ENCODE assay signal across 9 cellular contexts in the genomic region with DNA sequence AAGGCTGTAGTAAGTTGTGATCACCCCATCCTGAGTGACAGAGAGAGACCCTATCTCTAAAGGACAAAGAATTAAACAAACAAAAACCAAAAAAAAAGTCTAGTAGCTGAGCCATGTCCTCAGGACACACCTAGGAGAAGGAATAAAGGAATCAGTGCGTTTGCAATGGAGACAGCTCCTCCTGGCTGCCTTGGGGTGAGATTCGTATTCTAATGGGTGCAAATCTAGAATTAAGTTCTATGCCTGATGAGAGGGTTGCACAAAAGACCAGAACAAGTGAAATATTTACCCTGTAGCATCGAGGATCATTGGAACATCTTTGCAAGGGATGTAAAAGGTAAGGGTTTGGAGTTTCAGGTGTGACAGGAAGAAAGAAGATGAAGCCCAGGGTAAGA.
DNase-seq lines count a peak whose midpoint lies in the region; ATAC-seq, FAIRE-seq and TF ChIP-seq lines count a peak whose summit lies in the region.
"Had no signal": no experiment of that assay in that cellular context is flagged by ENCODE, and none has a peak within 500 bp of the region (broad histone marks: within the 10 kb centered on the region; RNA-seq: fewer than 3 reads in every experiment).

No MANE protein-coding gene starts in this region.

- H3K4me3 ChIP-seq in Caco-2 (ENCODE audit: low read depth, low read length) = peak overlapping the region; percentile 32
- H3K4me3 ChIP-seq in PC-3 (ENCODE audit: low read length) = no peak overlapping the region
- H3K4me3 ChIP-seq in effector memory CD4-positive, alpha-beta T cell (ENCODE audit: insufficient read depth, low read depth, low read length, poor library complexity, severe bottlenecking) = peak overlapping the region; percentile 59
- H3K4me3 ChIP-seq in neuronal stem cell (ENCODE audit: low read length in 2 of 2) = no peak overlapping the region

- no peaks in the 10 kb centered on the region for H3K27me3 Mint-ChIP-seq in Caco-2 (ENCODE audit: insufficient read depth, unreplicated experiment)

- H2AK5ac ChIP-seq in neuronal stem cell (ENCODE audit: low read depth, low read length) = peak overlapping the region; percentile 9

- no peak overlapping the region for H4K91ac ChIP-seq in neuronal stem cell (ENCODE audit: low read depth, low read length, poor library complexity)

- peaks cover 19% of the 10 kb centered on the region for H3K4me1 Mint-ChIP-seq in Caco-2 (ENCODE audit: low read depth, unreplicated experiment)

- no peak overlapping the region for H2BK12ac ChIP-seq in neuronal stem cell (ENCODE audit: low read length)

- H2BK5ac ChIP-seq in neuronal stem cell (ENCODE audit: low read length) = no peak overlapping the region

- H3K18ac ChIP-seq in neuronal stem cell (ENCODE audit: low read length) = peak overlapping the region; percentile 68

- POLR2A ChIA-PET in Caco-2 (lab: Charles Lee) (no interaction called here), PC-3 (lab: Charles Lee; ENCODE audit: unreplicated experiment) (no interaction called here)

- no peak overlapping the region for H2BK120ac ChIP-seq in neuronal stem cell (ENCODE audit: low read depth, low read length)

- no peaks in the 10 kb centered on the region for H4K20me1 ChIP-seq in PC-3 (ENCODE audit: low read length)

- H3K4me3 Mint-ChIP-seq in Caco-2 (ENCODE audit: unreplicated experiment) = peak overlapping the region; percentile 79

- H3K36me3 ChIP-seq in Caco-2 (ENCODE audit: control insufficient read depth, insufficient read depth, low read length) (no peaks in the 10 kb centered on the region), PC-3 (ENCODE audit: low read depth, low read length) (no peaks in the 10 kb centered on the region), neuronal stem cell (replicated peaks in 1 of 2; ENCODE audit: control insufficient read depth in 2 of 2, insufficient read depth in 2 of 2, low read length in 2 of 2) (no peaks in the 10 kb centered on the region)
- H3K36me3 ChIP-seq in effector memory CD4-positive, alpha-beta T cell (ENCODE audit: control insufficient read depth, insufficient read depth, low read length) = no peaks in the 10 kb centered on the region
- H3K36me3 ChIP-seq: HAP-1 had no signal

- H3K4me2 ChIP-seq in PC-3 (ENCODE audit: low read length) (no peak overlapping the region), neuronal stem cell (ENCODE audit: insufficient read depth, low read length, poor library complexity, severe bottlenecking) (no peak overlapping the region)

- H3K9me2 ChIP-seq in PC-3 (replicated peaks; ENCODE audit: low read length) = no peaks in the 10 kb centered on the region

- H2BK15ac ChIP-seq in neuronal stem cell (ENCODE audit: low read length) = peak overlapping the region; percentile 5

- H3K79me2 ChIP-seq in PC-3 (ENCODE audit: low read length) = no peaks in the 10 kb centered on the region

- CTCF ChIA-PET in Caco-2 (lab: Charles Lee) = interaction anchor here (0.7 to 2.1 kb wide), 3 partner anchors 54 to 244 kb away, joined by 3 to 9 read pairs (median 5); no protein-coding TSS in a partner anchor
- CTCF ChIA-PET in PC-3 (lab: Charles Lee) = no interaction called here

- intact Hi-C loops in Caco-2 (cut with micrococcal nuclease; ENCODE audit: unreplicated experiment) (loop anchor here (1.0 kb wide), 2 partner anchors 24 to 243 kb away; no protein-coding TSS in a partner anchor), PC-3 (cut with micrococcal nuclease) (no loop called here)

- H3K27ac ChIP-seq in PC-3 (ENCODE audit: low read length) (no peak overlapping the region), neuronal stem cell (replicated peaks; ENCODE audit: low read length) (no peak overlapping the region)
- no peak overlapping the region for H3K27ac ChIP-seq in effector memory CD4-positive, alpha-beta T cell (ENCODE audit: insufficient read depth, low read length, poor library complexity, severe bottlenecking)

- H3K27ac Mint-ChIP-seq in Caco-2 (ENCODE audit: unreplicated experiment) = peak overlapping the region; percentile 92

- no peaks in the 10 kb centered on the region for H3K27me3 ChIP-seq in Caco-2 (replicated peaks; ENCODE audit: control insufficient read depth, insufficient read depth, low read length)
- no peaks in the 10 kb centered on the region for H3K27me3 ChIP-seq in PC-3 (ENCODE audit: low read length)
- no peaks in the 10 kb centered on the region for H3K27me3 ChIP-seq in effector memory CD4-positive, alpha-beta T cell (replicated peaks; ENCODE audit: control insufficient read depth, insufficient read depth, low read length, poor library complexity, severe bottlenecking)
- no peaks in the 10 kb centered on the region for H3K27me3 ChIP-seq in neuronal stem cell (ENCODE audit: control insufficient read depth in 3 of 3, insufficient read depth in 3 of 3, low read depth in 1 of 3, low read length in 3 of 3)

- H2AFZ ChIP-seq in PC-3 (ENCODE audit: low read length) = peak overlapping the region; percentile 73
- peak overlapping the region; percentile 88 for H2AFZ ChIP-seq in neuronal stem cell (ENCODE audit: low read length)

- no peak for ATAC-seq in PC-3
- no peak for ATAC-seq in HG02678 (IDR thresholded peaks at IDR 0.05; ENCODE audit: unreplicated experiment)

- BruUV-seq in Caco-2 (replicated peaks; lab: Mats Ljungman, UMichigan) (no TSS peak), PC-3 (replicated peaks; lab: Mats Ljungman, UMichigan) (no TSS peak)

- H3K9me3 ChIP-seq in Caco-2 (no peaks in the 10 kb centered on the region), PC-3 (ENCODE audit: low read length) (no peaks in the 10 kb centered on the region), neuronal stem cell (replicated peaks in 1 of 2; ENCODE audit: control insufficient read depth in 2 of 2, insufficient read depth in 1 of 2, low read depth in 1 of 2, low read length in 2 of 2) (no peaks in the 10 kb centered on the region)
- no peaks in the 10 kb centered on the region for H3K9me3 ChIP-seq in effector memory CD4-positive, alpha-beta T cell (ENCODE audit: control insufficient read depth, low read length)
- H3K9me3 ChIP-seq: HAP-1 had no signal

- DNase-seq in Caco-2 = peak in 1 of 2 experiments; percentile 24
- DNase-seq in PC-3 = no peak
- no peak for DNase-seq in effector memory CD4-positive, alpha-beta T cell
- no peak for DNase-seq in neuronal stem cell (ENCODE audit: low spot score)
- DNase-seq in NCI-H146 (lab: John Stamatoyannopoulos, UW) = no peak
- no peak for DNase-seq in urothelium cell line (ENCODE audit: low spot score)
- no peak for DNase-seq in T1000 (lab: John Stamatoyannopoulos, UW)

- no peak for FAIRE-seq in urothelium cell line (lab: Jason Lieb, UNC)

- no peak overlapping the region for H3K23ac ChIP-seq in neuronal stem cell (ENCODE audit: low read depth, low read length, poor library complexity)

- no peaks in the 10 kb centered on the region for H3K79me1 ChIP-seq in neuronal stem cell (ENCODE audit: low read depth, low read length)

- peaks cover 12% of the 10 kb centered on the region for H3K4me1 ChIP-seq in Caco-2
- H3K4me1 ChIP-seq in PC-3 (ENCODE audit: insufficient read depth, low read length) = peaks cover 14% of the 10 kb centered on the region
- peaks cover 16% of the 10 kb centered on the region for H3K4me1 ChIP-seq in effector memory CD4-positive, alpha-beta T cell (ENCODE audit: control insufficient read depth, insufficient read depth, low read length, poor library complexity, severe bottlenecking)
- H3K4me1 ChIP-seq in neuronal stem cell (ENCODE audit: control insufficient read depth in 2 of 2, insufficient read depth in 1 of 2, low read depth in 1 of 2, low read length in 2 of 2) = peaks cover 17 to 41% of the 10 kb centered on the region in 2 donors

- H3K4ac ChIP-seq in neuronal stem cell (ENCODE audit: low read length) = no peak overlapping the region

- no peak overlapping the region for H4K8ac ChIP-seq in neuronal stem cell (ENCODE audit: low read depth, low read length)

- H3K9me3 Mint-ChIP-seq in Caco-2 (ENCODE audit: unreplicated experiment) = no peaks in the 10 kb centered on the region

- no peaks in the 10 kb centered on the region for H3F3A ChIP-seq in PC-3 (ENCODE audit: low read length, unreplicated experiment)

- TF ChIP-seq CTCF in Caco-2 (IDR thresholded peaks at IDR 0.05; ENCODE audit: insufficient read depth in 1 of 2, low read depth in 1 of 2, low read length in 1 of 2, severe bottlenecking in 1 of 2, unreplicated experiment in 1 of 2) (peak; percentile 19 to 25), PC-3 (conservative IDR thresholded peaks at IDR 0.05; ENCODE audit: low read depth, low read length) (no peak)

- H3K14ac ChIP-seq in neuronal stem cell (ENCODE audit: low read length) = no peak overlapping the region

- WGBS in neuronal stem cell (ENCODE audit: extremely low coverage in 2 of 2, insufficient read length in 2 of 2, insufficient replicate concordance in 1 of 2), 2 donors = no CpG with 5 or more reads among the region's 3 CpGs

- no peaks in the 10 kb centered on the region for H3K36me3 Mint-ChIP-seq in Caco-2 (ENCODE audit: insufficient read depth, unreplicated experiment)

- H3K9ac ChIP-seq in PC-3 (ENCODE audit: low read length) (no peak overlapping the region), neuronal stem cell (ENCODE audit: low read depth, low read length, poor library complexity) (no peak overlapping the region)

Comparison
In these comparisons a context has a peak if more than half of its experiments do, and no peak if none do; other contexts are left out.
1. H3K4me3 ChIP-seq: peak in Caco-2 (single experiment) and effector memory CD4-positive, alpha-beta T cell (single experiment); none in PC-3 (single experiment) and neuronal stem cell (0 of 2).